Comparison of ENCODE assay signal across 34 cellular contexts in the genomic region with DNA sequence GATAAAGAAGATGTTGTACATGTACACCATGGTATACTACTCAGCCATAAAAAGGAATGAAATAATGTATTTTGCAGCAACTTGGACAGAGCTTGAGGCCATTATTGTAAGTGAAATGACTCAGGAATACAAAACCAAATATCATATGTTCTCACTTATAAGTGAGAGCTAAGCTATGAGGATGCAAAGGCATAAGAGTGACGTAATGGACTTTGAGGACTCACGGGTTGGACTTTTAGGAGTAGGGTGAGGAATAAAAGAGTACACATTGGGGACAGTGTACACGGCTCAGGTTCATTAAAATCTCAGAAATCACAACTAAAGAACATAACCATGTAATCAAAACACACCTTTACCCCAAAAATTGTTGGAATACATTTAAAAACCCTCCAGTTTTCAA.
"Had no signal": no experiment of that assay in that cellular context is flagged by ENCODE, and none has a peak within 500 bp of the region (broad histone marks: within the 10 kb centered on the region; RNA-seq: fewer than 3 reads in every experiment).

No MANE protein-coding gene starts in this region.

- FAIRE-seq: astrocyte, bronchial epithelial cell had no signal

- H3K9me3 ChIP-seq: adrenal gland, ascending aorta, body of pancreas, breast epithelium had no signal

- H3K27me3 ChIP-seq: adrenal gland, ascending aorta, body of pancreas, brain microvascular endothelial cell, breast epithelium, cardiac muscle cell had no signal

- DNase-seq: activated effector memory CD4-positive, alpha-beta T cell treated with anti-CD3 and anti-CD28 coated beads, Interleukin-2, amount 50 U/mL, for 16 hours; activated effector memory CD4-positive, alpha-beta T cell treated with Interleukin-2 at 50 U/mL for 16 hours; activated gamma-delta T cell; activated gamma-delta T cell treated with Interleukin-2 at 50 U/mL for 16 hours; activated naive CD4-positive, alpha-beta T cell; activated naive CD4-positive, alpha-beta T cell treated with anti-CD3 and anti-CD28 coated beads for 36 hours; activated naive CD4-positive, alpha-beta T cell treated with anti-CD3 and anti-CD28 coated beads, Interleukin-2, amount 10 ng/mL, durations not matched to agents 7 days and 5 days; activated naive CD4-positive, alpha-beta T cell treated with anti-CD3 and anti-CD28 coated beads, Interleukin-2, amount 50 U/mL, for 16 hours; activated naive CD4-positive, alpha-beta T cell treated with Interleukin-2 at 50 U/mL for 16 hours; activated naive CD8-positive, alpha-beta T cell treated with anti-CD3 and anti-CD28 coated beads for 36 hours; activated naive CD8-positive, alpha-beta T cell treated with anti-CD3 and anti-CD28 coated beads, Interleukin-2, amount 10 ng/mL, durations not matched to agents 7 days and 5 days; activated naive CD8-positive, alpha-beta T cell treated with anti-CD3 and anti-CD28 coated beads, Interleukin-2, amount 50 U/mL, for 24 hours; activated T-cell treated with anti-CD3 and anti-CD28 coated beads, Interleukin-2, amount 50 U/mL, for 1 hour; activated T-cell treated with anti-CD3 and anti-CD28 coated beads, Interleukin-2, amount 50 U/mL, for 24 hours; activated T-cell treated with anti-CD3 and anti-CD28 coated beads, Interleukin-2, amount 50 U/mL, for 4 hours; activated T-cell treated with anti-CD3 and anti-CD28 coated beads, Interleukin-2, amount 50 U/mL, for 48 hours; activated T-cell treated with anti-CD3 and anti-CD28 coated beads, Interleukin-2, amount 50 U/mL, for 72 hours; adrenal gland; amniotic stem cell; amygdala; anterior cingulate cortex; aorta; body of pancreas; brain microvascular endothelial cell; caudate nucleus; central memory CD4-positive, alpha-beta T cell; cerebellar nuclear complex had no signal

- H3K27ac ChIP-seq: adrenal gland, ascending aorta, body of pancreas, brain microvascular endothelial cell, breast epithelium, cardiac muscle cell had no signal

- H3K4me3 ChIP-seq: adrenal gland, ascending aorta, body of pancreas, breast epithelium, cardiac muscle cell had no signal

- H3K36me3 ChIP-seq: adrenal gland, ascending aorta, brain microvascular endothelial cell, breast epithelium, cardiac muscle cell had no signal

- H3K4me1 ChIP-seq: adrenal gland, ascending aorta, body of pancreas, breast epithelium had no signal

- ATAC-seq: activated naive CD4-positive, alpha-beta T cell treated with anti-CD3 and anti-CD28 coated beads, Interleukin-2, amount 50 U/mL, for 72 hours; activated naive CD8-positive, alpha-beta T cell treated with anti-CD3 and anti-CD28 coated beads, Interleukin-2, amount 50 U/mL, for 24 hours; activated T-cell treated with anti-CD3 and anti-CD28 coated beads, Interleukin-2, amount 50 U/mL, for 4 hours; activated T-cell treated with anti-CD3 and anti-CD28 coated beads, Interleukin-2, amount 50 U/mL, for 72 hours; activated T-helper 17 cell treated with anti-CD3 and anti-CD28 coated beads, Interleukin-2, amount 50 U/mL, for 72 hours; body of pancreas had no signal
